5 cellular contexts compared by ENCODE assay signal in the genomic region with DNA sequence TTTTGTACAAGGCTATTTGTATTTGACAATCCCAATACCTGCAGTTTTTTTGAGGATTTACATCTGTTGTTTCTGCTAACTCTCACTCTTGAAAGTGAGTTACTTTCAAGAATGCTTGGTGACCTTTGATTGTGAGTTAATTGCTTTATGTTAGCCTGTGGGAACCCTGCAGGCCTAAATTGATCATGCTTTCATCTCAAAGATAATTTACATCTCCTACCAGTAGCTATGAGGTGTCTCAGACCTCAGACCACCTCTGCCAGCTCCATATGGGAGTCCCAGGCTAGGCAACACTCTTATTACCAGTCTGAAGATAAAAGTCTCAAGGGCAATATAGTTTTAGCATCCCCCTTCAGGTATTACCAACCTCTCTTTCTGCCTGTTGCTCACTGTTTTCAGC.
"Had no signal": no experiment of that assay in that cellular context is flagged by ENCODE, and none has a peak within 500 bp of the region (broad histone marks: within the 10 kb centered on the region; RNA-seq: fewer than 3 reads in every experiment).

No MANE protein-coding gene starts in this region.

- H3K9me3 Mint-ChIP-seq: GM23338, H9 had no signal

- ATAC-seq: GM23338, K562 had no signal

- H3K4me3 Mint-ChIP-seq: GM23338, H9 had no signal

- DNase-seq: H9, HCEC 1CT, IMR-90 had no signal

- H3K27ac Mint-ChIP-seq: GM23338, H9 had no signal
